In the genomic region with DNA sequence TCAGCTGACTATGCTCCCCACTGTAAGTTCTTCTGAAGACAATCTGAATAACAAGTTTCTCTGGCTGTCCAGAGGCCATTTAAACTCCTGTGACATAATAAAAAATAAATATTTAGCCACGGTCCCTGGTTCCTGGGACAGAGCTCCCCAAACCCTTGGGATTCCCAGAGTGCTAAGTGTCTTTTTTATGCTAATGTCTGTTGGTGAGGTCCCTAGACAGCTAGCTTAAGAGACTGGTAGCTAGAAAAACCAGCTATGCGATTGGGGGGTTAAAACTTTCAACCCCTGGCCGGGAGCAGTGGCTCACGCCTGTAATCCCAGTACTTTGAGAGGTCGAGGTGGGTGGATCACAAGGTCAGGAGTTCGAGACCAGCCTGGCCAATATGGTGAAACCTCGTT, we compare ENCODE assay signal across 1 cellular context.
TF ChIP-seq lines count a peak whose summit lies in the region.

No MANE protein-coding gene starts in this region.

TF ChIP-seq in GM12878, 131 proteins besides CTCF, POLR2A, EP300 and RAD21:
- TF ChIP-seq, protein P1, sequence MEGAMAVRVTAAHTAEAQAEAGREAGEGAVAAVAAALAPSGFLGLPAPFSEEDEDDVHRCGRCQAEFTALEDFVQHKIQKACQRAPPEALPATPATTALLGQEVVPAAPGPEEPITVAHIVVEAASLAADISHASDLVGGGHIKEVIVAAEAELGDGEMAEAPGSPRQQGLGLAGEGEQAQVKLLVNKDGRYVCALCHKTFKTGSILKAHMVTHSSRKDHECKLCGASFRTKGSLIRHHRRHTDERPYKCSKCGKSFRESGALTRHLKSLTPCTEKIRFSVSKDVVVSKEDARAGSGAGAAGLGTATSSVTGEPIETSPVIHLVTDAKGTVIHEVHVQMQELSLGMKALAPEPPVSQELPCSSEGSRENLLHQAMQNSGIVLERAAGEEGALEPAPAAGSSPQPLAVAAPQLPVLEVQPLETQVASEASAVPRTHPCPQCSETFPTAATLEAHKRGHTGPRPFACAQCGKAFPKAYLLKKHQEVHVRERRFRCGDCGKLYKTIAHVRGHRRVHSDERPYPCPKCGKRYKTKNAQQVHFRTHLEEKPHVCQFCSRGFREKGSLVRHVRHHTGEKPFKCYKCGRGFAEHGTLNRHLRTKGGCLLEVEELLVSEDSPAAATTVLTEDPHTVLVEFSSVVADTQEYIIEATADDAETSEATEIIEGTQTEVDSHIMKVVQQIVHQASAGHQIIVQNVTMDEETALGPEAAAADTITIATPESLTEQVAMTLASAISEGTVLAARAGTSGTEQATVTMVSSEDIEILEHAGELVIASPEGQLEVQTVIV (IDR thresholded peaks at IDR 0.05; ENCODE audit: borderline replicate concordance, partially characterized antibody): no peak
- TF ChIP-seq DPF2 (IDR thresholded peaks at IDR 0.05): no peak
- TF ChIP-seq MXI1 (IDR thresholded peaks at IDR 0.05; ENCODE audit: low read depth, low read length): no peak
- TF ChIP-seq, protein P2, sequence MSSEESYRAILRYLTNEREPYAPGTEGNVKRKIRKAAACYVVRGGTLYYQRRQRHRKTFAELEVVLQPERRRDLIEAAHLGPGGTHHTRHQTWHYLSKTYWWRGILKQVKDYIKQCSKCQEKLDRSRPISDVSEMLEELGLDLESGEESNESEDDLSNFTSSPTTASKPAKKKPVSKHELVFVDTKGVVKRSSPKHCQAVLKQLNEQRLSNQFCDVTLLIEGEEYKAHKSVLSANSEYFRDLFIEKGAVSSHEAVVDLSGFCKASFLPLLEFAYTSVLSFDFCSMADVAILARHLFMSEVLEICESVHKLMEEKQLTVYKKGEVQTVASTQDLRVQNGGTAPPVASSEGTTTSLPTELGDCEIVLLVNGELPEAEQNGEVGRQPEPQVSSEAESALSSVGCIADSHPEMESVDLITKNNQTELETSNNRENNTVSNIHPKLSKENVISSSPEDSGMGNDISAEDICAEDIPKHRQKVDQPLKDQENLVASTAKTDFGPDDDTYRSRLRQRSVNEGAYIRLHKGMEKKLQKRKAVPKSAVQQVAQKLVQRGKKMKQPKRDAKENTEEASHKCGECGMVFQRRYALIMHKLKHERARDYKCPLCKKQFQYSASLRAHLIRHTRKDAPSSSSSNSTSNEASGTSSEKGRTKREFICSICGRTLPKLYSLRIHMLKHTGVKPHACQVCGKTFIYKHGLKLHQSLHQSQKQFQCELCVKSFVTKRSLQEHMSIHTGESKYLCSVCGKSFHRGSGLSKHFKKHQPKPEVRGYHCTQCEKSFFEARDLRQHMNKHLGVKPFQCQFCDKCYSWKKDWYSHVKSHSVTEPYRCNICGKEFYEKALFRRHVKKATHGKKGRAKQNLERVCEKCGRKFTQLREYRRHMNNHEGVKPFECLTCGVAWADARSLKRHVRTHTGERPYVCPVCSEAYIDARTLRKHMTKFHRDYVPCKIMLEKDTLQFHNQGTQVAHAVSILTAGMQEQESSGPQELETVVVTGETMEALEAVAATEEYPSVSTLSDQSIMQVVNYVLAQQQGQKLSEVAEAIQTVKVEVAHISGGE (CRISPR knock-in tag; IDR thresholded peaks at IDR 0.05): no peak
- TF ChIP-seq KAT2A (conservative IDR thresholded peaks at IDR 0.05; ENCODE audit: control insufficient read depth, low read depth, low read length): no peak
- TF ChIP-seq RELA (IDR thresholded peaks at IDR 0.05; ENCODE audit: borderline replicate concordance, partially characterized antibody): no peak
- no peak for TF ChIP-seq NFXL1 (IDR thresholded peaks at IDR 0.05; ENCODE audit: borderline replicate concordance)
- TF ChIP-seq PAX8 (IDR thresholded peaks at IDR 0.05): no peak
- TF ChIP-seq, protein P3, sequence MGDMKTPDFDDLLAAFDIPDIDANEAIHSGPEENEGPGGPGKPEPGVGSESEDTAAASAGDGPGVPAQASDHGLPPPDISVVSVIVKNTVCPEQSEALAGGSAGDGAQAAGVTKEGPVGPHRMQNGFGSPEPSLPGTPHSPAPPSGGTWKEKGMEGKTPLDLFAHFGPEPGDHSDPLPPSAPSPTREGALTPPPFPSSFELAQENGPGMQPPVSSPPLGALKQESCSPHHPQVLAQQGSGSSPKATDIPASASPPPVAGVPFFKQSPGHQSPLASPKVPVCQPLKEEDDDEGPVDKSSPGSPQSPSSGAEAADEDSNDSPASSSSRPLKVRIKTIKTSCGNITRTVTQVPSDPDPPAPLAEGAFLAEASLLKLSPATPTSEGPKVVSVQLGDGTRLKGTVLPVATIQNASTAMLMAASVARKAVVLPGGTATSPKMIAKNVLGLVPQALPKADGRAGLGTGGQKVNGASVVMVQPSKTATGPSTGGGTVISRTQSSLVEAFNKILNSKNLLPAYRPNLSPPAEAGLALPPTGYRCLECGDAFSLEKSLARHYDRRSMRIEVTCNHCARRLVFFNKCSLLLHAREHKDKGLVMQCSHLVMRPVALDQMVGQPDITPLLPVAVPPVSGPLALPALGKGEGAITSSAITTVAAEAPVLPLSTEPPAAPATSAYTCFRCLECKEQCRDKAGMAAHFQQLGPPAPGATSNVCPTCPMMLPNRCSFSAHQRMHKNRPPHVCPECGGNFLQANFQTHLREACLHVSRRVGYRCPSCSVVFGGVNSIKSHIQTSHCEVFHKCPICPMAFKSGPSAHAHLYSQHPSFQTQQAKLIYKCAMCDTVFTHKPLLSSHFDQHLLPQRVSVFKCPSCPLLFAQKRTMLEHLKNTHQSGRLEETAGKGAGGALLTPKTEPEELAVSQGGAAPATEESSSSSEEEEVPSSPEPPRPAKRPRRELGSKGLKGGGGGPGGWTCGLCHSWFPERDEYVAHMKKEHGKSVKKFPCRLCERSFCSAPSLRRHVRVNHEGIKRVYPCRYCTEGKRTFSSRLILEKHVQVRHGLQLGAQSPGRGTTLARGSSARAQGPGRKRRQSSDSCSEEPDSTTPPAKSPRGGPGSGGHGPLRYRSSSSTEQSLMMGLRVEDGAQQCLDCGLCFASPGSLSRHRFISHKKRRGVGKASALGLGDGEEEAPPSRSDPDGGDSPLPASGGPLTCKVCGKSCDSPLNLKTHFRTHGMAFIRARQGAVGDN (IDR thresholded peaks at IDR 0.05): no peak
- no peak for TF ChIP-seq ZNF207 (IDR thresholded peaks at IDR 0.05; ENCODE audit: borderline replicate concordance)
- TF ChIP-seq YY1 (IDR thresholded peaks at IDR 0.05; ENCODE audit: low read depth, low read length): no peak
- no peak for TF ChIP-seq MEF2B (IDR thresholded peaks at IDR 0.05; ENCODE audit: partially characterized antibody, poor library complexity, severe bottlenecking)
- TF ChIP-seq, protein P4, sequence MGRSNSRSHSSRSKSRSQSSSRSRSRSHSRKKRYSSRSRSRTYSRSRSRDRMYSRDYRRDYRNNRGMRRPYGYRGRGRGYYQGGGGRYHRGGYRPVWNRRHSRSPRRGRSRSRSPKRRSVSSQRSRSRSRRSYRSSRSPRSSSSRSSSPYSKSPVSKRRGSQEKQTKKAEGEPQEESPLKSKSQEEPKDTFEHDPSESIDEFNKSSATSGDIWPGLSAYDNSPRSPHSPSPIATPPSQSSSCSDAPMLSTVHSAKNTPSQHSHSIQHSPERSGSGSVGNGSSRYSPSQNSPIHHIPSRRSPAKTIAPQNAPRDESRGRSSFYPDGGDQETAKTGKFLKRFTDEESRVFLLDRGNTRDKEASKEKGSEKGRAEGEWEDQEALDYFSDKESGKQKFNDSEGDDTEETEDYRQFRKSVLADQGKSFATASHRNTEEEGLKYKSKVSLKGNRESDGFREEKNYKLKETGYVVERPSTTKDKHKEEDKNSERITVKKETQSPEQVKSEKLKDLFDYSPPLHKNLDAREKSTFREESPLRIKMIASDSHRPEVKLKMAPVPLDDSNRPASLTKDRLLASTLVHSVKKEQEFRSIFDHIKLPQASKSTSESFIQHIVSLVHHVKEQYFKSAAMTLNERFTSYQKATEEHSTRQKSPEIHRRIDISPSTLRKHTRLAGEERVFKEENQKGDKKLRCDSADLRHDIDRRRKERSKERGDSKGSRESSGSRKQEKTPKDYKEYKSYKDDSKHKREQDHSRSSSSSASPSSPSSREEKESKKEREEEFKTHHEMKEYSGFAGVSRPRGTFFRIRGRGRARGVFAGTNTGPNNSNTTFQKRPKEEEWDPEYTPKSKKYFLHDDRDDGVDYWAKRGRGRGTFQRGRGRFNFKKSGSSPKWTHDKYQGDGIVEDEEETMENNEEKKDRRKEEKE (IDR thresholded peaks at IDR 0.05): no peak
- TF ChIP-seq NR2C1 (IDR thresholded peaks at IDR 0.05): no peak
- TF ChIP-seq EGR1 (IDR thresholded peaks at IDR 0.05; ENCODE audit: borderline replicate concordance in 1 of 2, low read depth in 2 of 2, low read length in 2 of 2): no peak
- TF ChIP-seq, protein P5, sequence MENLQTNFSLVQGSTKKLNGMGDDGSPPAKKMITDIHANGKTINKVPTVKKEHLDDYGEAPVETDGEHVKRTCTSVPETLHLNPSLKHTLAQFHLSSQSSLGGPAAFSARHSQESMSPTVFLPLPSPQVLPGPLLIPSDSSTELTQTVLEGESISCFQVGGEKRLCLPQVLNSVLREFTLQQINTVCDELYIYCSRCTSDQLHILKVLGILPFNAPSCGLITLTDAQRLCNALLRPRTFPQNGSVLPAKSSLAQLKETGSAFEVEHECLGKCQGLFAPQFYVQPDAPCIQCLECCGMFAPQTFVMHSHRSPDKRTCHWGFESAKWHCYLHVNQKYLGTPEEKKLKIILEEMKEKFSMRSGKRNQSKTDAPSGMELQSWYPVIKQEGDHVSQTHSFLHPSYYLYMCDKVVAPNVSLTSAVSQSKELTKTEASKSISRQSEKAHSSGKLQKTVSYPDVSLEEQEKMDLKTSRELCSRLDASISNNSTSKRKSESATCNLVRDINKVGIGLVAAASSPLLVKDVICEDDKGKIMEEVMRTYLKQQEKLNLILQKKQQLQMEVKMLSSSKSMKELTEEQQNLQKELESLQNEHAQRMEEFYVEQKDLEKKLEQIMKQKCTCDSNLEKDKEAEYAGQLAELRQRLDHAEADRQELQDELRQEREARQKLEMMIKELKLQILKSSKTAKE (IDR thresholded peaks at IDR 0.05; ENCODE audit: low read depth, poor library complexity, severe bottlenecking): no peak
